8 cellular contexts compared by ENCODE assay signal in the genomic region with DNA sequence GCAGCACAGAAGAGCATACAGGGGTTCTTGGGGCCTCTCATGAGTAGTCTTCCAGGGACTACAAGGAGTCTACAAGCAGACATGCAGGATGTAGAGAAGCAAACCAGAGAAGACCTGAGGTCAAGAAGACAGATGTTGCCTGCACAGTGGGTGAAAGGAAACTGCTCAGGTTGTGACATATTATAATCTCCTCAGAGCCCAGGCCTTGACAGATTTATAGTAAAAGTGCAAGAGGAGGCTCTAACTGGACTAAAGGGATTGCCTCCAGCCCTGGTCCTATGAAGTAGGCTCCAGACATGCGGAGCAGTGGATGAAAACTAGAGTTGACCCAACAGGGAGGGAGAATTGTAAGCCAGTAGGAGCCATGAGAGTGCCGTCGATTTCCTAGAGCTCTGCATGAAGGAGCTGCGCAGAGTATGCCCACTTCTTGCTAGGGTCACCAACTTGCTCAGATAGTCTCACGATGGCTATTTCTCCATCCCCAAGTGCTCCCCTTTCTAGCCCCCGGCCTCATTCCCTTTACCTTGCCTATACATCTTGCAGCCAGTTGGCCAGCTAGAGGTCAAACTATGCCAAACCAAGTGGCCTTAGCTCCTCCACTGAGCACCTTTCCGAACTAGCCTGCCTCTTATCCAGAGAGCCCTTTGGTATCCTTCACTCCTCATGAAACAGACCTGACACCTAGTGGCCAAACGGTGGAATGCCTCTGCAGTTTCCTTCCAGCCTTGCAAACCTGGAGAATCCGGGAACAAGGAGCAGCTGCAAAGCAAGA. TPM values are rescaled to one million over a fixed set of nuclear protein-coding genes. Genes with fewer than 3 reads are reported as not detected.
A peak's percentile ranks its signal among the peaks of the same experiment; 100 is the strongest.
DNase-seq lines count a peak whose midpoint lies in the region; ATAC-seq, FAIRE-seq and TF ChIP-seq lines count a peak whose summit lies in the region.

No MANE protein-coding gene starts in this region.

- H3K27me3 ChIP-seq in BLaER1 = no peaks in the 10 kb centered on the region
- no peaks in the 10 kb centered on the region for H3K27me3 ChIP-seq in HAP-1 (ENCODE audit: low read depth)
- peaks cover 2 to 28% of the 10 kb centered on the region in 2 experiments; a peak in 4 of 5 replicates for H3K27me3 ChIP-seq in HepG2 (ENCODE audit: control insufficient read depth in 1 of 2, insufficient read depth in 2 of 2, low read length in 2 of 2)

- TF ChIP-seq EP300 in HepG2 (IDR thresholded peaks at IDR 0.05; ENCODE audit: low read depth in 2 of 2, low read length in 2 of 2) (no peak), HepG2 (CRISPR knock-in tag; IDR thresholded peaks at IDR 0.05; ENCODE audit: borderline replicate concordance) (no peak)

- ATAC-seq in HepG2 (peak; percentile 95), HG02884 (IDR thresholded peaks at IDR 0.05; ENCODE audit: unreplicated experiment) (no peak)

- CTCF ChIA-PET in HepG2 (lab: Yijun Ruan, JAX; ENCODE audit: low intra/inter-chr PET ratio, low total read pairs) = interaction anchor here (0.6 to 2.1 kb wide), 5 partner anchors 83 to 262 kb away, joined by 3 to 27 read pairs (median 4); no protein-coding TSS in a partner anchor

- TF ChIP-seq CTCF in HepG2 (CRISPR knock-in tag; IDR thresholded peaks at IDR 0.05) = peak; percentile 95

- peak; percentile 76 to 83 for DNase-seq in HAP-1 (ENCODE audit: low spot score in 2 of 2)
- peak; percentile 64 for DNase-seq in NCI-H510A (lab: John Stamatoyannopoulos, UW)
- peak; percentile 22 to 41 for DNase-seq in activated CD4-positive, alpha-beta T cell treated with anti-CD3 and anti-CD28 coated beads for 4 hours
- peak; percentile 88 for DNase-seq in dedifferentiated amniotic fluid mesenchymal stem cell (ENCODE audit: extremely low spot score)
- peak; percentile 56 for DNase-seq in HepG2 (ENCODE audit: low spot score)
- peak; percentile 56 for DNase-seq in stimulated activated CD4-positive, alpha-beta T cell treated with anti-CD3 and anti-CD28 coated beads, Interleukin-4, amount 100 ng/mL, for 24 hours

- no peak overlapping the region for H2AFZ ChIP-seq in HepG2 (ENCODE audit: low read length)

- intact Hi-C loops in HepG2 (cut with micrococcal nuclease; ENCODE audit: unreplicated experiment) = loop anchor here (1.0 kb wide), 2 partner anchors 83 to 233 kb away; no protein-coding TSS in a partner anchor

- peak overlapping the region; percentile 54 for H3K4me3 ChIP-seq in BLaER1
- no peak overlapping the region for H3K4me3 ChIP-seq in HAP-1
- no peak overlapping the region for H3K4me3 ChIP-seq in HepG2 (replicated peaks in 1 of 3; ENCODE audit: insufficient read depth in 1 of 3, low read depth in 2 of 3, low read length in 3 of 3)

- BruUV-seq in HepG2 (replicated peaks; lab: Mats Ljungman, UMichigan) = no TSS peak

- H3K79me2 ChIP-seq in HepG2 (ENCODE audit: insufficient read depth, low read length) = no peaks in the 10 kb centered on the region

- H3K4me2 ChIP-seq in BLaER1 (peak overlapping the region; percentile 90), HepG2 (ENCODE audit: low read depth, low read length) (no peak overlapping the region)

- no peak for TF ChIP-seq POLR2A in HepG2 (IDR thresholded peaks at IDR 0.05; ENCODE audit: insufficient read depth in 1 of 2, low read depth in 2 of 2, low read length in 2 of 2)

- H3K4me1 ChIP-seq in BLaER1 = peaks cover 59% of the 10 kb centered on the region
- H3K4me1 ChIP-seq in HAP-1 = 0 out of 2 replicates have a peak, but pooled peaks cover 2% of the 10 kb centered on the region
- no peaks in the 10 kb centered on the region for H3K4me1 ChIP-seq in HepG2 (ENCODE audit: insufficient read depth, low read length)

- H3K9ac ChIP-seq in BLaER1 = peak overlapping the region; percentile 80
- H3K9ac ChIP-seq in HepG2 (ENCODE audit: insufficient read depth, low read depth, low read length) = no peak overlapping the region

- WGBS in HepG2 (ENCODE audit: low lambda C conversion rate) = 45% methylated on average over 9 of the region's 9 CpGs

- H3K36me3 ChIP-seq in BLaER1 (peaks cover 87% of the 10 kb centered on the region), HAP-1 (replicated peaks) (peaks cover 27% of the 10 kb centered on the region), HepG2 (replicated peaks in 1 of 2; ENCODE audit: control insufficient read depth in 1 of 2, insufficient read depth in 2 of 2, low read length in 2 of 2) (no peaks in the 10 kb centered on the region)

- in situ Hi-C loops in HAP-1 (cut with MboI; ENCODE audit: low sequenced_read_pairs) = loop anchor here (5.0 kb wide), 1 partner anchor 230 kb away; no protein-coding TSS in a partner anchor
- in situ Hi-C loops in HepG2 (cut with HindIII; ENCODE audit: extremely low pct_ligation_motif_present, low pct_unique_long_range_greater_than_20kb) = no loop called here

- H4K20me1 ChIP-seq in BLaER1 (no peaks in the 10 kb centered on the region), HepG2 (ENCODE audit: insufficient read depth, low read length) (no peaks in the 10 kb centered on the region)

- H3K9me3 ChIP-seq in BLaER1 (no peaks in the 10 kb centered on the region), HAP-1 (no peaks in the 10 kb centered on the region), HepG2 (ENCODE audit: low read length) (no peaks in the 10 kb centered on the region)

- peak; percentile 85 for FAIRE-seq in HepG2 (lab: Jason Lieb, UNC)

- POLR2A ChIA-PET in HepG2 (lab: Yijun Ruan, JAX) = no interaction called here

- H3K27ac ChIP-seq in BLaER1 (peak overlapping the region; percentile 97), HepG2 (ENCODE audit: extremely low read length, insufficient read depth, low read length) (no peak overlapping the region)

- peak; percentile 55; the same call in 1 of the 2 replicates for TF ChIP-seq RAD21 in HepG2 (CRISPR knock-in tag; IDR thresholded peaks at IDR 0.05)

TF ChIP-seq in HepG2, 621 proteins besides CTCF, POLR2A, EP300 and RAD21:
- TF ChIP-seq STAG1 (CRISPR knock-in tag; IDR thresholded peaks at IDR 0.05) (peak; percentile 92), TEAD3 (CRISPR knock-in tag; optimal IDR thresholded peaks at IDR 0.05; ENCODE audit: borderline replicate concordance) (peak; percentile 36), ZNF263 (CRISPR knock-in tag; IDR thresholded peaks at IDR 0.05) (0 out of 2 replicates have a peak, but pooled peaks have one; percentile 18), ZNF567 (CRISPR knock-in tag; IDR thresholded peaks at IDR 0.05; ENCODE audit: borderline replicate concordance) (0 out of 2 replicates have a peak, but pooled peaks have one; percentile 42), XRCC5 (optimal IDR thresholded peaks at IDR 0.05; ENCODE audit: low read length) (peak; percentile 79), ZBTB8A (CRISPR knock-in tag; IDR thresholded peaks at IDR 0.05; ENCODE audit: borderline replicate concordance, low read depth) (no peak), SMC3 (IDR thresholded peaks at IDR 0.05; ENCODE audit: low read length) (peak; percentile 71)
- TF ChIP-seq, protein P1, sequence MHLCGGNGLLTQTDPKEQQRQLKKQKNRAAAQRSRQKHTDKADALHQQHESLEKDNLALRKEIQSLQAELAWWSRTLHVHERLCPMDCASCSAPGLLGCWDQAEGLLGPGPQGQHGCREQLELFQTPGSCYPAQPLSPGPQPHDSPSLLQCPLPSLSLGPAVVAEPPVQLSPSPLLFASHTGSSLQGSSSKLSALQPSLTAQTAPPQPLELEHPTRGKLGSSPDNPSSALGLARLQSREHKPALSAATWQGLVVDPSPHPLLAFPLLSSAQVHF (CRISPR knock-in tag; IDR thresholded peaks at IDR 0.05) = no peak

RNA-seq across cellular contexts. Expression of a gene that starts 36.2 kb away (rescaled TPM):
- 34.8 and 54.2 TPM in 2 replicates for total RNA-seq in HepG2 (2016; rRNA removed; fragmentation: Illumina TruSeq; extraction: Trizol)
- total RNA-seq in HepG2 (2016; cell fraction: cytosol; rRNA removed; fragmentation: Illumina TruSeq; extraction: Trizol; ENCODE audit: low read depth) = 2.7 and 3.0 TPM in 2 replicates
- 33.2 and 45.5 TPM in 2 replicates for total RNA-seq in HepG2 (2016; cell fraction: insoluble cytoplasmic fraction; rRNA removed; fragmentation: Illumina TruSeq; extraction: Trizol)
- 17.5 and 18.0 TPM in 2 replicates for total RNA-seq in HepG2 (2016; cell fraction: membrane; rRNA removed; fragmentation: Illumina TruSeq; extraction: Trizol)
- total RNA-seq in HepG2 (2016; cell fraction: nucleus; rRNA removed; fragmentation: Illumina TruSeq; extraction: Trizol) = 36.0 and 37.9 TPM in 2 replicates
- 24.6 and 31.0 TPM in 2 replicates for polyA plus RNA-seq in HepG2 (2011; rRNA removed)
- polyA plus RNA-seq in HepG2 (2011; cell fraction: cytosol; rRNA removed) = 13.7 and 14.3 TPM in 2 replicates
- polyA plus RNA-seq in HepG2 (2011; cell fraction: nucleus; rRNA removed) = 28.0 and 34.2 TPM in 2 replicates
- polyA plus RNA-seq in HepG2 (2012) = 19.5 and 22.2 TPM in 2 replicates
- polyA plus RNA-seq in HepG2 (2016; cell fraction: cytosol; fragmentation: Illumina TruSeq; extraction: Trizol; ENCODE audit: low read depth) = 4.2 and 6.1 TPM in 2 replicates
- polyA plus RNA-seq in HepG2 (2016; cell fraction: insoluble cytoplasmic fraction; fragmentation: Illumina TruSeq; extraction: Trizol; ENCODE audit: low read depth) = 61.7 and 63.3 TPM in 2 replicates
- 15.5 and 18.5 TPM in 2 replicates for polyA plus RNA-seq in HepG2 (2016; cell fraction: membrane; fragmentation: Illumina TruSeq; extraction: Trizol; ENCODE audit: low read depth)
- polyA plus RNA-seq in HepG2 (2016; cell fraction: nucleus; fragmentation: Illumina TruSeq; extraction: Trizol; ENCODE audit: insufficient read depth, low read depth) = 63.6 and 67.7 TPM in 2 replicates
- 39.2 and 117 TPM in 2 replicates for polyA minus RNA-seq in HepG2 (2011; rRNA and poly(A)+ RNA removed; ENCODE audit: low replicate concordance)
- 19.0 and 19.9 TPM in 2 replicates for polyA minus RNA-seq in HepG2 (2011; cell fraction: cytosol; rRNA and poly(A)+ RNA removed)
- polyA minus RNA-seq in HepG2 (2011; cell fraction: nucleus; rRNA and poly(A)+ RNA removed) = 25.9 and 27.0 TPM in 2 replicates

Comparison
In these comparisons a context has a peak if more than half of its experiments do, and no peak if none do; other contexts are left out.
1. DNase-seq: peak in every context shown above with its lines; median percentile 88 in dedifferentiated amniotic fluid mesenchymal stem cell; 80 in HAP-1; 64 in NCI-H510A; 56 in HepG2; 56 in stimulated activated CD4-positive, alpha-beta T cell treated with anti-CD3 and anti-CD28 coated beads, Interleukin-4, amount 100 ng/mL, for 24 hours; 32 in activated CD4-positive, alpha-beta T cell treated with anti-CD3 and anti-CD28 coated beads for 4 hours.